In genomic region chr2:221572821-221573429, GRCh38 we compare ENCODE assay signal across 8 cellular contexts. TPM values are rescaled to one million over a fixed set of nuclear protein-coding genes. Genes with fewer than 3 reads are reported as not detected.
DNase-seq lines count a peak whose midpoint lies in the region; ATAC-seq, FAIRE-seq and TF ChIP-seq lines count a peak whose summit lies in the region.

No MANE protein-coding gene starts in this region.

- intact Hi-C loops in activated B cell treated with CpG ODN at 0.5 μM for 24 hours (cut with micrococcal nuclease) (loop anchor here (1.0 to 5.0 kb wide), 13 partner anchors 18 to 1084 kb away; partner anchors contain the start of gene FARSB), dorsolateral prefrontal cortex (cut with DNase I) (loop anchor here (1.0 to 5.0 kb wide), 5 partner anchors 394 to 1837 kb away; no protein-coding TSS in a partner anchor), lower lobe of right lung (cut with DNase I) (loop anchor here (10.0 kb wide), 1 partner anchor 888 kb away; no protein-coding TSS in a partner anchor)

- H3K4me3 ChIP-seq in dorsolateral prefrontal cortex (peak overlapping the region; percentile 49 to 94 (median 83)), lower lobe of right lung (peak overlapping the region; percentile 75)

- H3K36me3 Mint-ChIP-seq in activated B cell treated with CpG ODN at 0.5 μM for 24 hours (ENCODE audit: low read depth), result peaks cover 9% of the 10 kb centered on the region

- no peaks in the 10 kb centered on the region for H3K9me3 Mint-ChIP-seq in activated B cell treated with CpG ODN at 0.5 μM for 24 hours
- H3K9me3 Mint-ChIP-seq in stimulated activated naive CD8-positive, alpha-beta T cell treated with anti-CD3 and anti-CD28 coated beads, Interleukin-15, amount 100 ng/mL, for 72 hours, result no peaks in the 10 kb centered on the region

- FAIRE-seq in HTR-8/SVneo (lab: Jason Lieb, UNC), result no peak

- H3K4me1 ChIP-seq in ES-I3 (ENCODE audit: insufficient read depth, low read length), result peaks cover 19% of the 10 kb centered on the region
- H3K4me1 ChIP-seq in lower lobe of right lung, result peaks cover 26% of the 10 kb centered on the region

- peak overlapping the region; percentile 72 for H3K27ac Mint-ChIP-seq in activated B cell treated with CpG ODN at 0.5 μM for 24 hours
- peak overlapping the region in 1 of 2 donors; percentile 67 for H3K27ac Mint-ChIP-seq in stimulated activated naive CD8-positive, alpha-beta T cell treated with anti-CD3 and anti-CD28 coated beads, Interleukin-15, amount 100 ng/mL, for 72 hours

- DNase-seq in HTR-8/SVneo (ENCODE audit: insufficient read length, low spot score) (peak; percentile 34), activated B cell treated with CpG ODN at 0.5 μM for 24 hours (peak; percentile 41), dorsolateral prefrontal cortex (peak in 7 of 10 donors; percentile 29 to 53 (median 49)), lower lobe of right lung (peak; percentile 61), NCI-H128 (lab: John Stamatoyannopoulos, UW; ENCODE audit: unreplicated experiment) (no peak)
- no peak for DNase-seq in stimulated activated naive CD8-positive, alpha-beta T cell treated with anti-CD3 and anti-CD28 coated beads, Interleukin-15, amount 100 ng/mL, for 72 hours

- peaks cover 42% of the 10 kb centered on the region for H3K4me1 Mint-ChIP-seq in activated B cell treated with CpG ODN at 0.5 μM for 24 hours
- peaks cover 43% of the 10 kb centered on the region for H3K4me1 Mint-ChIP-seq in stimulated activated naive CD8-positive, alpha-beta T cell treated with anti-CD3 and anti-CD28 coated beads, Interleukin-15, amount 100 ng/mL, for 72 hours

- H3K27me3 Mint-ChIP-seq in activated B cell treated with CpG ODN at 0.5 μM for 24 hours, result peaks cover 22% of the 10 kb centered on the region
- peaks cover 92% of the 10 kb centered on the region for H3K27me3 Mint-ChIP-seq in stimulated activated naive CD8-positive, alpha-beta T cell treated with anti-CD3 and anti-CD28 coated beads, Interleukin-15, amount 100 ng/mL, for 72 hours

- H3K9ac ChIP-seq in ES-I3 (ENCODE audit: low read depth, low read length), result peak overlapping the region; percentile 73

- POLR2A ChIA-PET in activated B cell treated with CpG ODN at 0.5 μM for 24 hours (lab: Charles Lee), result interaction anchor here (0.8 to 2.0 kb wide), 2 partner anchors 54 to 233 kb away, joined by 3 to 12 read pairs; no protein-coding TSS in a partner anchor

- TF ChIP-seq CTCF in activated B cell treated with CpG ODN at 0.5 μM for 24 hours (IDR thresholded peaks at IDR 0.05), result no peak
- no peak for TF ChIP-seq CTCF in dorsolateral prefrontal cortex (IDR thresholded peaks at IDR 0.05 in 54 of 56, conservative IDR thresholded peaks at IDR 0.05 in 2 of 56; ENCODE audit: low read depth in 1 of 56, partially characterized antibody in 56 of 56)
- TF ChIP-seq CTCF in lower lobe of right lung (IDR thresholded peaks at IDR 0.05), result no peak

- H3K36me3 ChIP-seq in ES-I3 (ENCODE audit: insufficient read depth, low read length), result no peaks in the 10 kb centered on the region
- no peaks in the 10 kb centered on the region for H3K36me3 ChIP-seq in lower lobe of right lung

- CTCF ChIA-PET in activated B cell treated with CpG ODN at 0.5 μM for 24 hours (lab: Charles Lee), result interaction anchor here (0.9 to 3.4 kb wide), 17 partner anchors 9 to 1841 kb away, joined by 3 to 21 read pairs (median 3); no protein-coding TSS in a partner anchor

- ATAC-seq in GM21528 (IDR thresholded peaks at IDR 0.05; ENCODE audit: low FRiP score, unreplicated experiment), result peak; percentile 40
- peak; percentile 4 for ATAC-seq in activated B cell treated with CpG ODN at 0.5 μM for 24 hours (ENCODE audit: low read depth)
- ATAC-seq in lower lobe of right lung, result peak; percentile 62 to 64
- peak; percentile 61 for ATAC-seq in stimulated activated naive CD8-positive, alpha-beta T cell treated with anti-CD3 and anti-CD28 coated beads, Interleukin-15, amount 100 ng/mL, for 72 hours

- peak overlapping the region in 57 of 59 donors; percentile 49 to 94 (median 84) for H3K27ac ChIP-seq in dorsolateral prefrontal cortex
- H3K27ac ChIP-seq in lower lobe of right lung, result peak overlapping the region; percentile 77

- H3K27me3 ChIP-seq in dorsolateral prefrontal cortex (peaks cover 0 to 44% (median 4%) of the 10 kb centered on the region in 45 donors), lower lobe of right lung (ENCODE audit: low read depth) (peaks cover 26% of the 10 kb centered on the region)

- peak overlapping the region; percentile 89 for H3K4me3 Mint-ChIP-seq in activated B cell treated with CpG ODN at 0.5 μM for 24 hours
- H3K4me3 Mint-ChIP-seq in stimulated activated naive CD8-positive, alpha-beta T cell treated with anti-CD3 and anti-CD28 coated beads, Interleukin-15, amount 100 ng/mL, for 72 hours, result peak overlapping the region; percentile 92 to 96

- no peaks in the 10 kb centered on the region for H3K9me3 ChIP-seq in ES-I3 (ENCODE audit: control insufficient read depth, insufficient read depth, low read length)
- H3K9me3 ChIP-seq in lower lobe of right lung, result no peaks in the 10 kb centered on the region

RNA-seq across cellular contexts. Expression of gene EPHA4, which starts 0.8 kb away (rescaled TPM):
- total RNA-seq in activated B cell treated with CpG ODN at 0.5 μM for 24 hours (23.9 and 26.4 TPM in 2 replicates), dorsolateral prefrontal cortex (100 to 1,000 TPM in 117 of 120 experiments, 10 to 100 TPM in 3; 61.1 to 341 (median 199) TPM), lower lobe of right lung (13.8 TPM)

Comparison
In these comparisons a context has a peak if more than half of its experiments do, and no peak if none do; other contexts are left out.
1. ATAC-seq: peak in every context shown above with its lines; median percentile 63 in lower lobe of right lung; 61 in stimulated activated naive CD8-positive, alpha-beta T cell treated with anti-CD3 and anti-CD28 coated beads, Interleukin-15, amount 100 ng/mL, for 72 hours; 40 in GM21528; 4 in activated B cell treated with CpG ODN at 0.5 μM for 24 hours.
2. DNase-seq: peak in HTR-8/SVneo (single experiment), activated B cell treated with CpG ODN at 0.5 μM for 24 hours (single experiment), dorsolateral prefrontal cortex (7 of 10) and lower lobe of right lung (single experiment); none in stimulated activated naive CD8-positive, alpha-beta T cell treated with anti-CD3 and anti-CD28 coated beads, Interleukin-15, amount 100 ng/mL, for 72 hours (0 of 2) and NCI-H128 (single experiment).